In the genomic region with DNA sequence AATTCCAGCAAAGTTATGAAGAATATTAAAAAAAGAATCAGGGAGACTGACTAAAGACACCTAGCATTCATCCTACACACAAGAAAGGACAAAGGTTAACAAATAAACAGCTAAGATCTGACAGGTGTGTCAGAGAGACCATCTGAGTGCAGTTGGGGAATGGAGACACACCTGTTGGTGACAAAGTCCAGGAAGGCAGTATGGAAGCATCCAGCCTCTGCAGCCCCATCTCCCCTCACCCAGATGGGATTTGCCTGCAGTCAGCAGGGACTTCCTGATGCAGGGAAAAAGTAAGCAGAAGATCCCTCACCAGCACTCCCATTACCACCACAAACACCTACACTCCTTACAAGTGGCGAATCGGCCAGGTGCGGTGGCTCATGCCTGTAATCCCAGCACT, we compare ENCODE assay signal across 24 cellular contexts. TPM values are rescaled to one million over a fixed set of nuclear protein-coding genes. Genes with fewer than 3 reads are reported as not detected.
DNase-seq lines count a peak whose midpoint lies in the region; ATAC-seq and TF ChIP-seq lines count a peak whose summit lies in the region.
"Had no signal": no experiment of that assay in that cellular context is flagged by ENCODE, and none has a peak within 500 bp of the region (broad histone marks: within the 10 kb centered on the region; RNA-seq: fewer than 3 reads in every experiment).

No MANE protein-coding gene starts in this region.

- H3K27me3 Mint-ChIP-seq in chondrocyte (ENCODE audit: low read depth) = no peaks in the 10 kb centered on the region
- H3K27me3 Mint-ChIP-seq: activated naive CD8-positive, alpha-beta T cell treated with anti-CD3 and anti-CD28 coated beads, Interleukin-2, amount 10 ng/mL, durations not matched to agents 7 days and 5 days had no signal

- no peak overlapping the region for H2BK5ac ChIP-seq in trophoblast cell (ENCODE audit: low read depth, low read length, poor library complexity)

- no peak overlapping the region for H3K14ac ChIP-seq in trophoblast cell (ENCODE audit: low read length)

- no peak for TF ChIP-seq POLR2A in upper lobe of left lung (IDR thresholded peaks at IDR 0.05)

- H3K4me1 Mint-ChIP-seq in chondrocyte (ENCODE audit: low read depth) = peaks cover 49% of the 10 kb centered on the region
- H3K4me1 Mint-ChIP-seq: neural progenitor cell had no signal

- no peak for TF ChIP-seq CTCF in chondrocyte (IDR thresholded peaks at IDR 0.05)
- TF ChIP-seq CTCF in upper lobe of left lung (IDR thresholded peaks at IDR 0.05) = no peak
- TF ChIP-seq CTCF in GM13976 (IDR thresholded peaks at IDR 0.05; ENCODE audit: borderline replicate concordance, control extremely low read depth, extremely low read depth, insufficient read depth, missing control alignments) = no peak

- in situ Hi-C loops in GM13976 (cut with MboI; ENCODE audit: low sequenced_read_pairs, unreplicated experiment) = no loop called here

- no peak overlapping the region for H2AK5ac ChIP-seq in trophoblast cell (ENCODE audit: low read length)

- H3K9me3 ChIP-seq in trophoblast cell (ENCODE audit: insufficient read depth, low read depth, low read length) (no peaks in the 10 kb centered on the region), upper lobe of left lung (no peaks in the 10 kb centered on the region)
- H3K9me3 ChIP-seq: upper lobe of right lung had no signal

- H3K4me3 Mint-ChIP-seq in chondrocyte (ENCODE audit: unreplicated experiment) = no peak overlapping the region
- H3K4me3 Mint-ChIP-seq: activated naive CD8-positive, alpha-beta T cell treated with anti-CD3 and anti-CD28 coated beads, Interleukin-2, amount 10 ng/mL, durations not matched to agents 7 days and 5 days; activated T-helper 1 cell treated with anti-CD3 and anti-CD28 coated beads, Interleukin-12 subunit alpha, Interleukin-12 subunit beta, Interleukin-2, Interleukin-4 antibody, amounts not matched to agents 30 ng/mL and 10 ng/mL and 1 ng/mL, durations not matched to agents 14 hours and 24 hours and 36 hours; endodermal cell; H9; neural progenitor cell had no signal

- peak overlapping the region; percentile 3 for H3K27ac Mint-ChIP-seq in chondrocyte (ENCODE audit: unreplicated experiment)
- H3K27ac Mint-ChIP-seq: activated naive CD8-positive, alpha-beta T cell treated with anti-CD3 and anti-CD28 coated beads, Interleukin-2, amount 10 ng/mL, durations not matched to agents 7 days and 5 days; activated T-helper 1 cell treated with anti-CD3 and anti-CD28 coated beads, Interleukin-12 subunit alpha, Interleukin-12 subunit beta, Interleukin-2, Interleukin-4 antibody, amounts not matched to agents 30 ng/mL and 10 ng/mL and 1 ng/mL, durations not matched to agents 14 hours and 24 hours and 36 hours; neural progenitor cell had no signal

- H2AFZ ChIP-seq in trophoblast cell (ENCODE audit: insufficient read depth, low read length, poor library complexity) = no peak overlapping the region
- H2AFZ ChIP-seq: neural progenitor cell had no signal

- WGBS in trophoblast cell (ENCODE audit: extremely low coverage, insufficient coverage, insufficient read length) = no CpG with 5 or more reads among the region's 3 CpGs
- WGBS in upper lobe of left lung, 2 donors = 93 to 100% methylated on average over 3 of the region's 3 CpGs

- no peaks in the 10 kb centered on the region for H3K79me1 ChIP-seq in trophoblast cell (ENCODE audit: low read length)

- no peak overlapping the region for H3K4me2 ChIP-seq in trophoblast cell (ENCODE audit: low read length)
- H3K4me2 ChIP-seq: neural progenitor cell had no signal

- no peak overlapping the region for H3K18ac ChIP-seq in trophoblast cell (ENCODE audit: low read length)

- H2BK120ac ChIP-seq in trophoblast cell (ENCODE audit: insufficient read depth, low read length, poor library complexity) = no peak overlapping the region

- H3K9me3 Mint-ChIP-seq in chondrocyte (ENCODE audit: low read depth) = peaks cover 9% of the 10 kb centered on the region

- H4K8ac ChIP-seq in trophoblast cell (ENCODE audit: low read depth, low read length) = no peak overlapping the region

- no peak for TF ChIP-seq EP300 in upper lobe of left lung (IDR thresholded peaks at IDR 0.05)

- H3K27ac ChIP-seq in trophoblast cell (ENCODE audit: low read depth, low read length) (no peak overlapping the region), upper lobe of left lung (no peak overlapping the region)
- H3K27ac ChIP-seq: 22Rv1, neural progenitor cell, SK-N-MC, skin epidermis, stomach, upper lobe of right lung had no signal

- peak overlapping the region; percentile 68 for H3K4ac ChIP-seq in trophoblast cell (ENCODE audit: low read depth, low read length)

- H3K36me3 Mint-ChIP-seq in chondrocyte (ENCODE audit: low read depth) = no peaks in the 10 kb centered on the region

- H3K36me3 ChIP-seq in H7 (replicated peaks; ENCODE audit: control insufficient read depth, insufficient read depth, low read length) (no peaks in the 10 kb centered on the region), trophoblast cell (ENCODE audit: control insufficient read depth in 1 of 2, insufficient read depth in 2 of 2, low read length in 2 of 2) (no peaks in the 10 kb centered on the region), upper lobe of left lung (no peaks in the 10 kb centered on the region)
- H3K36me3 ChIP-seq: neural progenitor cell, stomach, upper lobe of right lung had no signal

- no peak overlapping the region for H3K23ac ChIP-seq in trophoblast cell (ENCODE audit: low read length)

- H3K4me1 ChIP-seq in trophoblast cell (ENCODE audit: control insufficient read depth in 1 of 2, insufficient read depth in 2 of 2, low read length in 2 of 2) = peaks cover 0 to 7% of the 10 kb centered on the region in 2 experiments
- peaks cover 21 to 39% (median 35%) of the 10 kb centered on the region in 4 donors for H3K4me1 ChIP-seq in upper lobe of left lung
- H3K4me1 ChIP-seq: neural progenitor cell had no signal

- no peak overlapping the region for H3K9ac ChIP-seq in trophoblast cell (ENCODE audit: low read length)
- H3K9ac ChIP-seq: neural progenitor cell had no signal

- no peak overlapping the region for H2BK12ac ChIP-seq in trophoblast cell (ENCODE audit: low read length)

- no peak for ATAC-seq in upper lobe of left lung (ENCODE audit: low FRiP score in 2 of 2)

- DNase-seq in DMS53 (lab: John Stamatoyannopoulos, UW) (peak; percentile 22), DMS53 treated with DMSO at 0.1 percent for 48 hours (lab: John Stamatoyannopoulos, UW; ENCODE audit: unreplicated experiment) (no peak), H7 (peak; percentile 8), chondrocyte (ENCODE audit: low spot score) (no peak), trophoblast cell (no peak), upper lobe of left lung (no peak), GM13976 (ENCODE audit: low spot score) (no peak), DMS 273 treated with DMSO at 0.1 percent for 48 hours (lab: John Stamatoyannopoulos, UW) (no peak)
- DNase-seq: activated CD8-positive, alpha-beta memory T cell treated with anti-CD3 and anti-CD28 coated beads for 24 hours; activated naive CD8-positive, alpha-beta T cell treated with anti-CD3 and anti-CD28 coated beads, Interleukin-2, amount 10 ng/mL, durations not matched to agents 7 days and 5 days; AML-193; endodermal cell; H9; left cardiac atrium; NCI-H1092 treated with DMSO at 0.1 percent for 48 hours; RPMI8226; stomach; T1000; upper lobe of right lung had no signal

- H4K12ac ChIP-seq in trophoblast cell (ENCODE audit: low read depth, low read length) = no peak overlapping the region

- H3K27me3 ChIP-seq in H7 (ENCODE audit: control insufficient read depth, insufficient read depth, low read length) = no peaks in the 10 kb centered on the region
- H3K27me3 ChIP-seq in trophoblast cell (ENCODE audit: insufficient read depth, low read length) = no peaks in the 10 kb centered on the region
- no peaks in the 10 kb centered on the region for H3K27me3 ChIP-seq in upper lobe of left lung
- H3K27me3 ChIP-seq: neural progenitor cell, stomach, upper lobe of right lung had no signal

- H3K79me2 ChIP-seq in trophoblast cell (ENCODE audit: control insufficient read depth, insufficient read depth, low read length, poor library complexity) = peaks cover 16% of the 10 kb centered on the region

- H4K91ac ChIP-seq in trophoblast cell (ENCODE audit: low read depth, low read length) = no peak overlapping the region

- no peak overlapping the region for H3K4me3 ChIP-seq in H7 (ENCODE audit: insufficient read depth, low read depth, low read length)
- H3K4me3 ChIP-seq in trophoblast cell (ENCODE audit: low read depth, low read length) = no peak overlapping the region
- no peak overlapping the region for H3K4me3 ChIP-seq in upper lobe of left lung
- H3K4me3 ChIP-seq: neural progenitor cell, SK-N-MC, skin epidermis, stomach, upper lobe of right lung had no signal

RNA-seq across cellular contexts. Expression of a gene that starts 37.9 kb away (rescaled TPM):
- 48.6 and 66.6 TPM in 2 replicates for total RNA-seq in H7 (2014; rRNA removed; shearing (Covaris generic))
- total RNA-seq in chondrocyte (104 to 129 TPM (median 104 TPM) in 3 replicates), upper lobe of left lung (100 to 1,000 TPM in 4 of 6 donors, 10 to 100 TPM in 2; 73.8 to 223 (median 114) TPM)
- polyA plus RNA-seq in trophoblast cell (2013) = 57.1 and 59.1 TPM in 2 replicates

Comparison
In these comparisons a context has a peak if more than half of its experiments do, and no peak if none do; other contexts are left out.
1. DNase-seq: peak in DMS53 (single experiment) and H7 (single experiment); none in DMS53 treated with DMSO at 0.1 percent for 48 hours (single experiment), chondrocyte (single experiment), trophoblast cell (0 of 2), upper lobe of left lung (0 of 2), GM13976 (single experiment) and DMS 273 treated with DMSO at 0.1 percent for 48 hours (single experiment).